23 cellular contexts compared by ENCODE assay signal in the genomic region with DNA sequence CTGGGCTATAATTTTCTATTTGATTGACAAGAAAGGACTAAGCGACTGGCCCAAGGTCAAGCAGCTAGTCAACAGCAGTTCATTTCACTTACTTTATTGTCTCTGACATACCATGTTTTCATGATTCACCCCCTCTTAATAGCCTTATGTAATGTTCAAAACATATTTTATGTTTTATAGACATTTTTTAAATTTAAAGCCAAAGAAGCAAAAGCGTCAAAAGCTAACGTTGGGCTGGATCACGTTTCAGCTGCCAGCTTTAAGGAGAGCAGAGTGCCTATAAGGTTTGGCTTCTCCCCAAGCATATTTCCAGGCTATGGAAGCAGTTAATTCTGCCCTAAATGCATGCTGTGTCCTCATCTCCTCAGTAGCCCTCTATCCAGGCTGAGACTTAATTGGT.
"Had no signal": no experiment of that assay in that cellular context is flagged by ENCODE, and none has a peak within 500 bp of the region (broad histone marks: within the 10 kb centered on the region; RNA-seq: fewer than 3 reads in every experiment).

No MANE protein-coding gene starts in this region.

- DNase-seq: activated CD4-positive, alpha-beta T cell treated with anti-CD3 and anti-CD28 coated beads for 48 hours; activated CD4-positive, alpha-beta T cell treated with anti-CD3 and anti-CD28 coated beads, Interleukin-2, amount 50 U/mL, for 48 hours; activated CD8-positive, alpha-beta memory T cell treated with anti-CD3 and anti-CD28 coated beads for 24 hours; activated effector memory CD4-positive, alpha-beta T cell treated with Interleukin-2 at 50 U/mL for 16 hours; activated naive CD4-positive, alpha-beta T cell treated with Interleukin-2 at 50 U/mL for 16 hours; aorta; body of pancreas; dorsolateral prefrontal cortex; effector memory CD4-positive, alpha-beta T cell; gastrocnemius medialis; glutamatergic neuron; left lung; mesendoderm; natural killer cell; occipital lobe; right cardiac atrium; spleen; stimulated activated CD4-positive, alpha-beta T cell treated with anti-CD3 and anti-CD28 coated beads, Interleukin-2, amount 100 ng/mL, for 48 hours; stimulated activated naive CD8-positive, alpha-beta T cell treated with anti-CD3 and anti-CD28 coated beads, Interleukin-15, Interleukin-2, amounts not matched to agents 100 U/mL and 50 U/mL, for 24 hours; T-helper 9 cell; testis; trophoblast cell; WERI-Rb-1 had no signal
